1 cellular context compared by ENCODE assay signal in genomic region chr14:89773151-89773550, GRCh38.
TF ChIP-seq lines count a peak whose summit lies in the region.

No MANE protein-coding gene starts in this region.

TF ChIP-seq in WTC11, 78 proteins besides CTCF, POLR2A, EP300 and RAD21 (continued from another document):
- TF ChIP-seq, protein P1, sequence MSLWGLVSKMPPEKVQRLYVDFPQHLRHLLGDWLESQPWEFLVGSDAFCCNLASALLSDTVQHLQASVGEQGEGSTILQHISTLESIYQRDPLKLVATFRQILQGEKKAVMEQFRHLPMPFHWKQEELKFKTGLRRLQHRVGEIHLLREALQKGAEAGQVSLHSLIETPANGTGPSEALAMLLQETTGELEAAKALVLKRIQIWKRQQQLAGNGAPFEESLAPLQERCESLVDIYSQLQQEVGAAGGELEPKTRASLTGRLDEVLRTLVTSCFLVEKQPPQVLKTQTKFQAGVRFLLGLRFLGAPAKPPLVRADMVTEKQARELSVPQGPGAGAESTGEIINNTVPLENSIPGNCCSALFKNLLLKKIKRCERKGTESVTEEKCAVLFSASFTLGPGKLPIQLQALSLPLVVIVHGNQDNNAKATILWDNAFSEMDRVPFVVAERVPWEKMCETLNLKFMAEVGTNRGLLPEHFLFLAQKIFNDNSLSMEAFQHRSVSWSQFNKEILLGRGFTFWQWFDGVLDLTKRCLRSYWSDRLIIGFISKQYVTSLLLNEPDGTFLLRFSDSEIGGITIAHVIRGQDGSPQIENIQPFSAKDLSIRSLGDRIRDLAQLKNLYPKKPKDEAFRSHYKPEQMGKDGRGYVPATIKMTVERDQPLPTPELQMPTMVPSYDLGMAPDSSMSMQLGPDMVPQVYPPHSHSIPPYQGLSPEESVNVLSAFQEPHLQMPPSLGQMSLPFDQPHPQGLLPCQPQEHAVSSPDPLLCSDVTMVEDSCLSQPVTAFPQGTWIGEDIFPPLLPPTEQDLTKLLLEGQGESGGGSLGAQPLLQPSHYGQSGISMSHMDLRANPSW (CRISPR knock-in tag; conservative IDR thresholded peaks at IDR 0.05; ENCODE audit: low read depth), result no peak
- TF ChIP-seq NR3C1 (CRISPR knock-in tag; conservative IDR thresholded peaks at IDR 0.05; ENCODE audit: low read depth), result no peak
- TF ChIP-seq, protein P2, sequence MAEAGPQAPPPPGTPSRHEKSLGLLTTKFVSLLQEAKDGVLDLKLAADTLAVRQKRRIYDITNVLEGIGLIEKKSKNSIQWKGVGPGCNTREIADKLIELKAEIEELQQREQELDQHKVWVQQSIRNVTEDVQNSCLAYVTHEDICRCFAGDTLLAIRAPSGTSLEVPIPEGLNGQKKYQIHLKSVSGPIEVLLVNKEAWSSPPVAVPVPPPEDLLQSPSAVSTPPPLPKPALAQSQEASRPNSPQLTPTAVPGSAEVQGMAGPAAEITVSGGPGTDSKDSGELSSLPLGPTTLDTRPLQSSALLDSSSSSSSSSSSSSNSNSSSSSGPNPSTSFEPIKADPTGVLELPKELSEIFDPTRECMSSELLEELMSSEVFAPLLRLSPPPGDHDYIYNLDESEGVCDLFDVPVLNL (CRISPR knock-in tag; IDR thresholded peaks at IDR 0.05; ENCODE audit: borderline replicate concordance, low read depth), result no peak
TF ChIP-seq in WTC11: peak in this region for 0.
